Comparison of ENCODE assay signal across 2 cellular contexts in genomic region chr11:1481483-1481825, GRCh38.
TF ChIP-seq lines count a peak whose summit lies in the region.

No MANE protein-coding gene starts in this region.

TF ChIP-seq in GM23338, 12 proteins besides CTCF, POLR2A, EP300 and RAD21:
- TF ChIP-seq POLR2AphosphoS5 (IDR thresholded peaks at IDR 0.05; ENCODE audit: low read depth) = no peak
- TF ChIP-seq ZNF462 (CRISPR knock-in tag; IDR thresholded peaks at IDR 0.05) = no peak
- no peak for TF ChIP-seq JUNB (IDR thresholded peaks at IDR 0.05; ENCODE audit: unreplicated experiment)
- TF ChIP-seq EZH2phosphoT487 (IDR thresholded peaks at IDR 0.05; ENCODE audit: unreplicated experiment) = no peak
- no peak for TF ChIP-seq ZNF331 (CRISPR knock-in tag; IDR thresholded peaks at IDR 0.05; ENCODE audit: low read depth)
- TF ChIP-seq, protein P1, sequence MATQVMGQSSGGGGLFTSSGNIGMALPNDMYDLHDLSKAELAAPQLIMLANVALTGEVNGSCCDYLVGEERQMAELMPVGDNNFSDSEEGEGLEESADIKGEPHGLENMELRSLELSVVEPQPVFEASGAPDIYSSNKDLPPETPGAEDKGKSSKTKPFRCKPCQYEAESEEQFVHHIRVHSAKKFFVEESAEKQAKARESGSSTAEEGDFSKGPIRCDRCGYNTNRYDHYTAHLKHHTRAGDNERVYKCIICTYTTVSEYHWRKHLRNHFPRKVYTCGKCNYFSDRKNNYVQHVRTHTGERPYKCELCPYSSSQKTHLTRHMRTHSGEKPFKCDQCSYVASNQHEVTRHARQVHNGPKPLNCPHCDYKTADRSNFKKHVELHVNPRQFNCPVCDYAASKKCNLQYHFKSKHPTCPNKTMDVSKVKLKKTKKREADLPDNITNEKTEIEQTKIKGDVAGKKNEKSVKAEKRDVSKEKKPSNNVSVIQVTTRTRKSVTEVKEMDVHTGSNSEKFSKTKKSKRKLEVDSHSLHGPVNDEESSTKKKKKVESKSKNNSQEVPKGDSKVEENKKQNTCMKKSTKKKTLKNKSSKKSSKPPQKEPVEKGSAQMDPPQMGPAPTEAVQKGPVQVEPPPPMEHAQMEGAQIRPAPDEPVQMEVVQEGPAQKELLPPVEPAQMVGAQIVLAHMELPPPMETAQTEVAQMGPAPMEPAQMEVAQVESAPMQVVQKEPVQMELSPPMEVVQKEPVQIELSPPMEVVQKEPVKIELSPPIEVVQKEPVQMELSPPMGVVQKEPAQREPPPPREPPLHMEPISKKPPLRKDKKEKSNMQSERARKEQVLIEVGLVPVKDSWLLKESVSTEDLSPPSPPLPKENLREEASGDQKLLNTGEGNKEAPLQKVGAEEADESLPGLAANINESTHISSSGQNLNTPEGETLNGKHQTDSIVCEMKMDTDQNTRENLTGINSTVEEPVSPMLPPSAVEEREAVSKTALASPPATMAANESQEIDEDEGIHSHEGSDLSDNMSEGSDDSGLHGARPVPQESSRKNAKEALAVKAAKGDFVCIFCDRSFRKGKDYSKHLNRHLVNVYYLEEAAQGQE (IDR thresholded peaks at IDR 0.05; ENCODE audit: unreplicated experiment) = no peak
- TF ChIP-seq CREB1 (CRISPR knock-in tag; IDR thresholded peaks at IDR 0.05; ENCODE audit: low read depth) = no peak
- no peak for TF ChIP-seq ZNF114 (CRISPR knock-in tag; IDR thresholded peaks at IDR 0.05)
- no peak for TF ChIP-seq STAT1 (IDR thresholded peaks at IDR 0.05; ENCODE audit: unreplicated experiment)
- TF ChIP-seq ETS1 (IDR thresholded peaks at IDR 0.05) = no peak
- no peak for TF ChIP-seq NANOG (IDR thresholded peaks at IDR 0.05; ENCODE audit: borderline replicate concordance)
- no peak for TF ChIP-seq EZH2 (IDR thresholded peaks at IDR 0.05; ENCODE audit: low read depth, unreplicated experiment)

TF ChIP-seq in H1, 55 proteins besides CTCF, POLR2A, EP300 and RAD21:
- TF ChIP-seq RNF2 (IDR thresholded peaks at IDR 0.05; ENCODE audit: borderline replicate concordance, low read depth, low read length, missing control alignments, poor library complexity, severe bottlenecking) = no peak
- no peak for TF ChIP-seq SAP30 (IDR thresholded peaks at IDR 0.05; ENCODE audit: insufficient read depth, insufficient replicate concordance, low read length)
- TF ChIP-seq YY1 (IDR thresholded peaks at IDR 0.05; ENCODE audit: low read depth, low read length) = no peak
- TF ChIP-seq BCL11A (IDR thresholded peaks at IDR 0.05; ENCODE audit: low read depth in 2 of 2, low read length in 2 of 2) = no peak
